ENCODE assay signal across 28 cellular contexts in genomic region chr17:79520893-79521210, GRCh38.
DNase-seq lines count a peak whose midpoint lies in the region; ATAC-seq, FAIRE-seq and TF ChIP-seq lines count a peak whose summit lies in the region.
"Had no signal": no experiment of that assay in that cellular context is flagged by ENCODE, and none has a peak within 500 bp of the region (broad histone marks: within the 10 kb centered on the region; RNA-seq: fewer than 3 reads in every experiment).

No MANE protein-coding gene starts in this region.

- H2BK12ac ChIP-seq in H1 (ENCODE audit: low read depth, low read length), result 0 out of 2 replicates have a peak overlapping the region, but pooled peaks have one; percentile 40

- no peak overlapping the region for H2BK15ac ChIP-seq in H1 (ENCODE audit: low read length)

- FAIRE-seq in H1 (lab: Jason Lieb, UNC), result no peak
- FAIRE-seq: A204.1, D721Med, GM12878, GM18507, H54 had no signal

- H3K4ac ChIP-seq in H1 (replicated peaks; ENCODE audit: insufficient read length, low read depth, low read length), result peak overlapping the region; percentile 79

- H3K4me3 Mint-ChIP-seq in mesothelial cell of epicardium, result no peak overlapping the region
- H3K4me3 Mint-ChIP-seq: CD14-positive monocyte; CD4-positive, alpha-beta T cell; CD8-positive, alpha-beta memory T cell; GM23338; HFFc6 had no signal

- H2AFZ ChIP-seq in H1 (ENCODE audit: low read length), result no peak overlapping the region
- H2AFZ ChIP-seq: GM23338 had no signal

- in situ Hi-C loops in transverse colon (cut with MboI; ENCODE audit: low pct_ligation_motif_present in 1 of 4, low pct_unique_long_range_greater_than_20kb in 1 of 4, low sequenced_read_pairs in 3 of 4), result no loop called here

- no peak overlapping the region for H3K23ac ChIP-seq in H1 (ENCODE audit: insufficient read length)

- peaks cover 5% of the 10 kb centered on the region; the same call in 1 of the 2 replicates for H3K23me2 ChIP-seq in H1 (ENCODE audit: low read depth, low read length)

- H3K4me1 Mint-ChIP-seq in mesothelial cell of epicardium, result peaks cover 34% of the 10 kb centered on the region
- H3K4me1 Mint-ChIP-seq: CD14-positive monocyte had no signal

- H3K36me3 Mint-ChIP-seq in mesothelial cell of epicardium, result no peaks in the 10 kb centered on the region
- H3K36me3 Mint-ChIP-seq: CD14-positive monocyte; CD8-positive, alpha-beta memory T cell had no signal

- no peaks in the 10 kb centered on the region for H3K9me3 Mint-ChIP-seq in mesothelial cell of epicardium
- H3K9me3 Mint-ChIP-seq: CD14-positive monocyte; CD4-positive, alpha-beta T cell; CD8-positive, alpha-beta memory T cell; GM23338 had no signal

- H3K14ac ChIP-seq in H1 (ENCODE audit: insufficient read length), result peak overlapping the region; percentile 42

- H3K27ac ChIP-seq in angular gyrus (ENCODE audit: low read depth, low read length), result peak overlapping the region; percentile 76
- H3K27ac ChIP-seq in H1 (ENCODE audit: low read depth, low read length), result no peak overlapping the region
- H3K27ac ChIP-seq in temporal lobe (ENCODE audit: low read depth, low read length), result peak overlapping the region; percentile 80
- H3K27ac ChIP-seq in transverse colon, result no peak overlapping the region
- H3K27ac ChIP-seq: 22Rv1; BLaER1 treated with 17β-estradiol and CSF1 and Interleukin-3, amounts not matched to agents 10 nM and 100 nM had no signal

- CTCF ChIA-PET in H1 (lab: Charles Lee; ENCODE audit: partially characterized antibody), result interaction anchor here (0.6 to 1.1 kb wide), 2 partner anchors 433 to 1194 kb away, joined by 4 read pairs; no protein-coding TSS in a partner anchor

- POLR2A ChIA-PET in H1 (lab: Charles Lee; ENCODE audit: partially characterized antibody), result no interaction called here

- TF ChIP-seq EP300 in H1 (IDR thresholded peaks at IDR 0.05; ENCODE audit: borderline replicate concordance in 1 of 2, low read depth in 2 of 2, low read length in 2 of 2) (no peak), transverse colon (IDR thresholded peaks at IDR 0.05; ENCODE audit: low read depth) (no peak)

- H2BK120ac ChIP-seq in H1 (replicated peaks; ENCODE audit: low read depth, low read length), result no peak overlapping the region

- no peak for TF ChIP-seq CTCF in H1 (IDR thresholded peaks at IDR 0.05; ENCODE audit: control extremely low read depth in 1 of 3, insufficient read depth in 1 of 3, low read depth in 1 of 3, low read length in 3 of 3)
- TF ChIP-seq CTCF in mesothelial cell of epicardium (IDR thresholded peaks at IDR 0.05; ENCODE audit: unreplicated experiment), result no peak
- no peak for TF ChIP-seq CTCF in transverse colon (IDR thresholded peaks at IDR 0.05)

- no peaks in the 10 kb centered on the region; a peak in 1 of 7 replicates for H3K27me3 ChIP-seq in H1 (replicated peaks in 1 of 4; ENCODE audit: control insufficient read depth in 3 of 4, extremely low read depth in 1 of 4, insufficient read depth in 3 of 4, low read length in 3 of 4)
- peaks cover 39% of the 10 kb centered on the region for H3K27me3 ChIP-seq in transverse colon

- H3K27ac Mint-ChIP-seq in mesothelial cell of epicardium, result no peak overlapping the region
- H3K27ac Mint-ChIP-seq: CD14-positive monocyte; CD4-positive, alpha-beta T cell; CD8-positive, alpha-beta memory T cell; GM23338; HFFc6 had no signal

- no peaks in the 10 kb centered on the region; a peak in 3 of 8 replicates for H3K36me3 ChIP-seq in H1 (ENCODE audit: control insufficient read depth in 2 of 4, insufficient read depth in 4 of 4, low read length in 3 of 4)
- no peaks in the 10 kb centered on the region for H3K36me3 ChIP-seq in transverse colon
- H3K36me3 ChIP-seq: BE2C; BLaER1 treated with 17β-estradiol and CSF1 and Interleukin-3, amounts not matched to agents 10 nM and 100 nM; HAP-1 had no signal

- 0 out of 2 replicates have a peak overlapping the region, but pooled peaks have one; percentile 82 for H2BK5ac ChIP-seq in H1 (ENCODE audit: low read depth, low read length)

- no peak for TF ChIP-seq RAD21 in H1 (IDR thresholded peaks at IDR 0.05 in 1 of 2, conservative IDR thresholded peaks at IDR 0.05 in 1 of 2; ENCODE audit: low read depth in 2 of 2, low read length in 2 of 2)

- no peak overlapping the region; the same call in 1 of the 2 replicates for H2AK5ac ChIP-seq in H1 (ENCODE audit: low read depth, low read length)

- WGBS in H1 (ENCODE audit: extremely low coverage in 1 of 2, insufficient coverage in 1 of 2, insufficient read length in 1 of 2, insufficient replicate concordance in 2 of 2, low coverage in 1 of 2, low lambda C conversion rate in 2 of 2, missing lambda C conversion rate in 1 of 2), 2 experiments, result 82% methylated on average over 7 of the region's 7 CpGs; no CpG with 5 or more reads in 1 of the 2 experiments
- WGBS in transverse colon (ENCODE audit: low coverage in 1 of 2), 2 donors, result 34% methylated on average over 7 of the region's 7 CpGs; no CpG with 5 or more reads in 1 of the 2 donors

- ATAC-seq in HG02642 (IDR thresholded peaks at IDR 0.05; ENCODE audit: poor library complexity, unreplicated experiment), result no peak
- ATAC-seq: GM12878, GM23338 had no signal

- H3K79me1 ChIP-seq in H1 (ENCODE audit: low read depth, low read length), result no peaks in the 10 kb centered on the region

- H2BK20ac ChIP-seq in H1 (ENCODE audit: low read length), result 0 out of 2 replicates have a peak overlapping the region, but pooled peaks have one; percentile 53

- peak overlapping the region; percentile 38; the same call in 1 of the 2 replicates for H4K8ac ChIP-seq in H1 (ENCODE audit: extremely low read depth, insufficient read depth, low read length)

- H3K79me2 ChIP-seq in H1 (ENCODE audit: control insufficient read depth in 1 of 2, insufficient read depth in 2 of 2, low read length in 2 of 2), result peaks cover 0 to 3% of the 10 kb centered on the region in 2 experiments; a peak in 1 of 4 replicates

- intact Hi-C loops in transverse colon (cut with DNase I; ENCODE audit: low total_unique reads), result no loop called here

- no peak overlapping the region for H3K4me3 ChIP-seq in H1 (ENCODE audit: extremely low read depth in 1 of 4, insufficient read depth in 2 of 4, low read depth in 3 of 4, low read length in 4 of 4)
- H3K4me3 ChIP-seq in transverse colon, result no peak overlapping the region
- H3K4me3 ChIP-seq: BLaER1 treated with 17β-estradiol and CSF1 and Interleukin-3, amounts not matched to agents 10 nM and 100 nM; GM12878; GM23338; HAP-1 had no signal

- H3K4me1 ChIP-seq in H1 (replicated peaks in 1 of 4; ENCODE audit: control insufficient read depth in 3 of 4, insufficient read depth in 4 of 4, low read length in 3 of 4) (peaks cover 0 to 5% (median 1%) of the 10 kb centered on the region in 4 experiments; a peak in 5 of 7 replicates), transverse colon (no peaks in the 10 kb centered on the region)
- H3K4me1 ChIP-seq: BE2C, HAP-1 had no signal

- peaks cover 29% of the 10 kb centered on the region for H3K27me3 Mint-ChIP-seq in mesothelial cell of epicardium (ENCODE audit: low read depth)

- H3K9me3 ChIP-seq in H1 (ENCODE audit: insufficient read depth in 2 of 2, low read depth in 1 of 2, low read length in 1 of 2) (no peaks in the 10 kb centered on the region), transverse colon (no peaks in the 10 kb centered on the region)
- H3K9me3 ChIP-seq: BE2C; BLaER1 treated with 17β-estradiol and CSF1 and Interleukin-3, amounts not matched to agents 10 nM and 100 nM; HAP-1 had no signal

- no peak overlapping the region for H3K4me2 ChIP-seq in H1 (ENCODE audit: insufficient read depth in 1 of 2, low read depth in 2 of 2, low read length in 2 of 2)
- H3K4me2 ChIP-seq: BLaER1 treated with 17β-estradiol and CSF1 and Interleukin-3, amounts not matched to agents 10 nM and 100 nM; GM23338 had no signal

- H4K91ac ChIP-seq in H1 (replicated peaks; ENCODE audit: insufficient read length, low read length), result peak overlapping the region; percentile 56

- DNase-seq in NCI-H1092 treated with DMSO at 0.1 percent for 48 hours (lab: John Stamatoyannopoulos, UW), result peak; percentile 2
- no peak for DNase-seq in NCI-H1092 (lab: John Stamatoyannopoulos, UW)
- DNase-seq in H1 (ENCODE audit: low read depth in 1 of 2, low spot score in 2 of 2), result no peak
- DNase-seq in mesothelial cell of epicardium (ENCODE audit: low spot score in 2 of 2, unreplicated experiment in 2 of 2), result no peak
- DNase-seq in transverse colon, result no peak
- DNase-seq: ACHN; AML-193; BE2C; CD4-positive, alpha-beta T cell; CD8-positive, alpha-beta memory T cell; DMS 273 treated with DMSO at 0.1 percent for 48 hours; DMS79; EL; GDM1; HFFc6 had no signal

- TF ChIP-seq POLR2A in H1 (IDR thresholded peaks at IDR 0.05; ENCODE audit: control extremely low read depth in 1 of 2, low read depth in 2 of 2, low read length in 2 of 2) (no peak), transverse colon (IDR thresholded peaks at IDR 0.05) (no peak)

- no peak overlapping the region for H3K9ac ChIP-seq in H1 (replicated peaks in 1 of 4; ENCODE audit: extremely low read depth in 1 of 4, low read depth in 3 of 4, low read length in 3 of 4)
- H3K9ac ChIP-seq: BLaER1 treated with 17β-estradiol and CSF1 and Interleukin-3, amounts not matched to agents 10 nM and 100 nM had no signal

- H4K5ac ChIP-seq in H1 (ENCODE audit: insufficient read length, low read depth, low read length), result no peak overlapping the region

- peak overlapping the region; percentile 95 for H3K56ac ChIP-seq in H1 (replicated peaks; ENCODE audit: insufficient read length, low read depth, low read length)

- no peak overlapping the region for H3K18ac ChIP-seq in H1 (ENCODE audit: extremely low read depth, low read length)

- H4K20me1 ChIP-seq in H1 (replicated peaks in 1 of 2; ENCODE audit: control insufficient read depth in 1 of 2, insufficient read depth in 2 of 2, low read length in 2 of 2), result peaks cover 0 to 7% of the 10 kb centered on the region in 2 experiments

TF ChIP-seq in H1, 55 proteins besides CTCF, POLR2A, EP300 and RAD21 (continues in another document):
- TF ChIP-seq TAF7 (optimal IDR thresholded peaks at IDR 0.05; ENCODE audit: borderline replicate concordance, low read depth, low read length) (no peak), KDM5A (IDR thresholded peaks at IDR 0.05; ENCODE audit: low read length) (no peak), SP1 (IDR thresholded peaks at IDR 0.05; ENCODE audit: low read depth, low read length) (no peak), ZNF274 (IDR thresholded peaks at IDR 0.05; ENCODE audit: borderline replicate concordance, extremely low read depth, low read length) (no peak), ATF3 (IDR thresholded peaks at IDR 0.05; ENCODE audit: insufficient read depth, low read depth, low read length) (no peak), SIN3A (conservative IDR thresholded peaks at IDR 0.05 in 1 of 2, IDR thresholded peaks at IDR 0.05 in 1 of 2; ENCODE audit: low read depth in 1 of 2, low read length in 2 of 2) (no peak), CTBP2 (IDR thresholded peaks at IDR 0.05; ENCODE audit: borderline replicate concordance, insufficient read depth, insufficient read length, low read length) (no peak), EGR1 (IDR thresholded peaks at IDR 0.05; ENCODE audit: borderline replicate concordance, low read depth, low read length) (no peak)

Comparison
In these comparisons a context has a peak if more than half of its experiments do, and no peak if none do; other contexts are left out.
1. H3K27ac ChIP-seq: peak in angular gyrus (single experiment) and temporal lobe (single experiment); none in H1 (single experiment) and transverse colon (0 of 4).